In the genomic region with DNA sequence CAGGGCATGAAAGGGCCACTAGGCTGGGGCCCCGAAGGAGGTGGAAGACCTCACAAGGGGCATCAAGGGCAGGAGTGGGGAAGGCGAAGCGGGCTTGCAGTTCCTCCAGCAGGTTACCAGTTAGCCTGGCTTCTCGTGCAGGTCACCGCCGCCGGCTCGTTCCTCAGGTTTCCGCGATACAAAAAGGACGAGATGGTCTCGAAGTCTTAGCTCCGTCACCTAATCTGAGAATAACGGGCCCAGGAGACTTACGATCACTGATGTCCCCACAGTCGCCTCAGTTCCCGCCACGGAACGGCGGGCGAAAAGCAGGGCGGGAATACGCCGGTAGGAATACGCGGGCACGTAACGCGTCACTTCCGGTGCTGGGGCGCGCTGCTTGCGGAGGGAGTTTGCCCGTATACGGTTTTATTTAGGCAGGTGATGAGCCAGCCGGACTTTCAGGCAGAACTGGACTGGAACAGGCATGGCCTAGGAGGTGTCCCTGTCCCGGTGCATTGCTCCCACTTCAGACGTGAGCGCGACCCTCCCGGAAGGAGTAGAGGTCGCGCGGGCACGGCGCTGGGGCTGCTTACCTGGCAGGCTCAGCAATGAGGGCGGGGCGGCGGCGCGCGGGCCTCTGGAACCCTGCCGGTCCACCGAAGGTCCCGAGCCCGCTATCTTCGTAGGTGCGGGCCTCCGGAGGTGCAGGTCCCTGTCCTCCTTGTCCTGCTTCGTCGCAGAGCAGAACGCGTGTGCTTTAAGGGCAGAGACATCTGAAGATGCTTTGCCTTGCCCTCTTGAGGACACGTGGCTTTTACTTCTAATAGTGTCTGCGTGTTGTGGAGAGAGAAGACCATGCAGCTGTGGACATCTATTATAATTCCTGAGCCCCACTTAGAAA, we compare ENCODE assay signal across 8 cellular contexts. TPM values are rescaled to one million over a fixed set of nuclear protein-coding genes. Genes with fewer than 3 reads are reported as not detected.
DNase-seq lines count a peak whose midpoint lies in the region; ATAC-seq, FAIRE-seq and TF ChIP-seq lines count a peak whose summit lies in the region.

A gene with protein sequence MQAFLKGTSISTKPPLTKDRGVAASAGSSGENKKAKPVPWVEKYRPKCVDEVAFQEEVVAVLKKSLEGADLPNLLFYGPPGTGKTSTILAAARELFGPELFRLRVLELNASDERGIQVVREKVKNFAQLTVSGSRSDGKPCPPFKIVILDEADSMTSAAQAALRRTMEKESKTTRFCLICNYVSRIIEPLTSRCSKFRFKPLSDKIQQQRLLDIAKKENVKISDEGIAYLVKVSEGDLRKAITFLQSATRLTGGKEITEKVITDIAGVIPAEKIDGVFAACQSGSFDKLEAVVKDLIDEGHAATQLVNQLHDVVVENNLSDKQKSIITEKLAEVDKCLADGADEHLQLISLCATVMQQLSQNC (minus strand): TSS at position 310 of the 883 bp plus-strand sequence. CDS start 1,769 bp downstream, outside the sequence.

- no peak within 1 kb of the TSS; the same call in none of the 2 replicates for H2BK12ac ChIP-seq in H1 (ENCODE audit: low read depth, low read length)

- H3K4me2 ChIP-seq in H1 (ENCODE audit: insufficient read depth in 1 of 2, low read depth in 2 of 2, low read length in 2 of 2): peak within 1 kb of the TSS; percentile 89 to 91
- peak within 1 kb of the TSS; percentile 73 for H3K4me2 ChIP-seq in mesendoderm (ENCODE audit: low read length)

- H4K8ac ChIP-seq in H1 (ENCODE audit: extremely low read depth, insufficient read depth, low read length) (peak within 1 kb of the TSS; percentile 97; the same call in 1 of the 2 replicates), mesendoderm (ENCODE audit: low read depth, low read length) (peak within 1 kb of the TSS; percentile 43)

- DNase-seq in CD8-positive, alpha-beta T cell: peak; percentile 60 to 91 (median 84)
- DNase-seq in HL-60 (ENCODE audit: low read depth in 1 of 2, low spot score in 1 of 2): peak in 1 of 2 experiments; percentile 89
- peak; percentile 90 for DNase-seq in NOMO-1 treated with DMSO at 0.1 percent for 48 hours (lab: John Stamatoyannopoulos, UW; ENCODE audit: unreplicated experiment)
- DNase-seq in H1 (ENCODE audit: low read depth in 1 of 2, low spot score in 2 of 2): peak in 1 of 2 experiments; percentile 89
- DNase-seq in mesendoderm: peak; percentile 88
- DNase-seq in stimulated activated CD8-positive, alpha-beta memory T cell treated with anti-CD3 and anti-CD28 coated beads, Interleukin-15, amount 100 ng/mL, for 1 hour (ENCODE audit: low read depth): peak; percentile 71

- H2AFZ ChIP-seq in H1 (ENCODE audit: low read length): peak within 1 kb of the TSS; percentile 79

- H3K27ac ChIP-seq in CD8-positive, alpha-beta T cell (ENCODE audit: low read depth, low read length): peak within 1 kb of the TSS; percentile 89
- H3K27ac ChIP-seq in HL-60 (replicated peaks) (peak within 1 kb of the TSS; percentile 89), H1 (ENCODE audit: low read depth, low read length) (peak within 1 kb of the TSS; percentile 97), mesendoderm (ENCODE audit: low read depth, low read length) (peak within 1 kb of the TSS; percentile 14)

- H2BK15ac ChIP-seq in H1 (ENCODE audit: low read length): peak within 1 kb of the TSS; percentile 94; the same call in 1 of the 2 replicates
- H2BK15ac ChIP-seq in mesendoderm (replicated peaks; ENCODE audit: low read depth): no peak within 1 kb of the TSS

- H3K36me3 ChIP-seq in CD8-positive, alpha-beta T cell (ENCODE audit: insufficient read depth, low read length): no peaks in the 10 kb centered on the region
- H3K36me3 ChIP-seq in H1 (ENCODE audit: control insufficient read depth in 2 of 4, insufficient read depth in 4 of 4, low read length in 3 of 4) (peaks cover 4 to 35% (median 16%) of the 10 kb centered on the region in 4 experiments; a peak in 6 of 8 replicates), mesendoderm (ENCODE audit: control insufficient read depth, insufficient read depth, low read length) (no peaks in the 10 kb centered on the region)

- H3K9me3 Mint-ChIP-seq in CD8-positive, alpha-beta T cell: no peaks in the 10 kb centered on the region

- H2AK5ac ChIP-seq in H1 (ENCODE audit: low read depth, low read length) (peak within 1 kb of the TSS; percentile 94; the same call in 1 of the 2 replicates), mesendoderm (ENCODE audit: low read length) (peak within 1 kb of the TSS; percentile 35)

- H3K18ac ChIP-seq in H1 (ENCODE audit: extremely low read depth, low read length) (peak within 1 kb of the TSS; percentile 99), mesendoderm (ENCODE audit: low read length) (peak within 1 kb of the TSS; percentile 31)

- no peak for TF ChIP-seq CTCF in CD8-positive, alpha-beta T cell (IDR thresholded peaks at IDR 0.05)
- TF ChIP-seq CTCF in HL-60 (IDR thresholded peaks at IDR 0.05; ENCODE audit: insufficient read depth, low read length): no peak
- no peak for TF ChIP-seq CTCF in H1 (IDR thresholded peaks at IDR 0.05; ENCODE audit: control extremely low read depth in 1 of 3, insufficient read depth in 1 of 3, low read depth in 1 of 3, low read length in 3 of 3)

- intact Hi-C loops in CD8-positive, alpha-beta T cell (cut with DNase I, micrococcal nuclease): loop anchor here (1.0 to 10.0 kb wide), 8 partner anchors 21 to 1992 kb away; a partner anchor contains a TSS

- H4K91ac ChIP-seq in H1 (replicated peaks; ENCODE audit: insufficient read length, low read length): peak within 1 kb of the TSS; percentile 94

- H3K23me2 ChIP-seq in H1 (ENCODE audit: low read depth, low read length): peaks cover 11% of the 10 kb centered on the region

- peak within 1 kb of the TSS; percentile 92 for H2BK120ac ChIP-seq in H1 (replicated peaks; ENCODE audit: low read depth, low read length)
- H2BK120ac ChIP-seq in mesendoderm (ENCODE audit: low read depth, low read length): no peak within 1 kb of the TSS

- H4K20me1 ChIP-seq in H1 (replicated peaks in 1 of 2; ENCODE audit: control insufficient read depth in 1 of 2, insufficient read depth in 2 of 2, low read length in 2 of 2): no peaks in the 10 kb centered on the region

- no peak within 1 kb of the TSS for H3K14ac ChIP-seq in H1 (ENCODE audit: insufficient read length)

- POLR2A ChIA-PET in CD8-positive, alpha-beta T cell (lab: Charles Lee): interaction anchor here (0.8 to 3.9 kb wide), 5 partner anchors 8 to 33 kb away, joined by 3 to 59 read pairs (median 4); a partner anchor contains a TSS
- POLR2A ChIA-PET in activated CD8-positive, alpha-beta memory T cell treated with anti-CD3 and anti-CD28 coated beads for 36 hours (lab: Charles Lee): interaction anchor here (0.7 to 3.4 kb wide), 6 partner anchors 11 to 222 kb away, joined by 3 to 19 read pairs (median 3); a partner anchor contains a TSS
- POLR2A ChIA-PET in H1 (lab: Charles Lee; ENCODE audit: partially characterized antibody): interaction anchor here (0.6 to 12.4 kb wide), 14 partner anchors 8 to 237 kb away, joined by 3 to 166 read pairs (median 8); a partner anchor contains a TSS

- H3K4me3 ChIP-seq in CD8-positive, alpha-beta T cell (ENCODE audit: low read depth, low read length): peak within 1 kb of the TSS; percentile 81
- H3K4me3 ChIP-seq in HL-60 (replicated peaks; ENCODE audit: insufficient read depth, low read length): peak within 1 kb of the TSS; percentile 66
- peak within 1 kb of the TSS; percentile 72 to 97 (median 82) for H3K4me3 ChIP-seq in H1 (ENCODE audit: extremely low read depth in 1 of 4, insufficient read depth in 2 of 4, low read depth in 3 of 4, low read length in 4 of 4)
- peak within 1 kb of the TSS; percentile 84 for H3K4me3 ChIP-seq in mesendoderm (ENCODE audit: low read length)

- peaks cover 23% of the 10 kb centered on the region for H3K4me1 ChIP-seq in CD8-positive, alpha-beta T cell (ENCODE audit: insufficient read depth, low read length)
- H3K4me1 ChIP-seq in H1 (replicated peaks in 1 of 4; ENCODE audit: control insufficient read depth in 3 of 4, insufficient read depth in 4 of 4, low read length in 3 of 4) (peaks cover 0 to 9% (median 3%) of the 10 kb centered on the region in 4 experiments; a peak in 3 of 7 replicates), mesendoderm (ENCODE audit: control insufficient read depth, low read depth, low read length) (peaks cover 3% of the 10 kb centered on the region)

- H3K27me3 Mint-ChIP-seq in CD8-positive, alpha-beta T cell (ENCODE audit: low read depth): no peaks in the 10 kb centered on the region

- H3K79me1 ChIP-seq in H1 (ENCODE audit: low read depth, low read length) (peaks cover 2% of the 10 kb centered on the region; the same call in 1 of the 2 replicates), mesendoderm (ENCODE audit: low read length) (peaks cover 2% of the 10 kb centered on the region)

- H2BK20ac ChIP-seq in H1 (ENCODE audit: low read length): 0 out of 2 replicates have a peak within 1 kb of the TSS, but pooled peaks have one; percentile 72

- H4K5ac ChIP-seq in H1 (ENCODE audit: insufficient read length, low read depth, low read length): peak within 1 kb of the TSS; percentile 97
- H4K5ac ChIP-seq in mesendoderm (ENCODE audit: low read length): peak within 1 kb of the TSS; percentile 81

- TF ChIP-seq EP300 in H1 (IDR thresholded peaks at IDR 0.05; ENCODE audit: borderline replicate concordance in 1 of 2, low read depth in 2 of 2, low read length in 2 of 2): no peak; a peak in 1 of 3 replicates

- H2BK5ac ChIP-seq in H1 (ENCODE audit: low read depth, low read length): peak within 1 kb of the TSS; percentile 97
- H2BK5ac ChIP-seq in mesendoderm (ENCODE audit: low read length): peak within 1 kb of the TSS; percentile 86

- CTCF ChIA-PET in CD8-positive, alpha-beta T cell (lab: Charles Lee): interaction anchor here (1.2 to 2.2 kb wide), 5 partner anchors 9 to 831 kb away, joined by 3 to 14 read pairs (median 5); no protein-coding TSS in a partner anchor
- CTCF ChIA-PET in activated CD8-positive, alpha-beta memory T cell treated with anti-CD3 and anti-CD28 coated beads for 36 hours (lab: Charles Lee): interaction anchor here (0.9 to 3.3 kb wide), 3 partner anchors 15 to 189 kb away, joined by 3 to 10 read pairs (median 4); no protein-coding TSS in a partner anchor
- CTCF ChIA-PET in H1 (lab: Charles Lee; ENCODE audit: partially characterized antibody): interaction anchor here (1.0 to 2.0 kb wide), 2 partner anchors 13 to 15 kb away, joined by 7 to 10 read pairs; no protein-coding TSS in a partner anchor

- H3K79me2 ChIP-seq in H1 (ENCODE audit: control insufficient read depth in 1 of 2, insufficient read depth in 2 of 2, low read length in 2 of 2) (peaks cover 0 to 22% of the 10 kb centered on the region in 2 experiments; a peak in 2 of 4 replicates), mesendoderm (ENCODE audit: control insufficient read depth, insufficient read depth, low read length) (peaks cover 9% of the 10 kb centered on the region)

- peak within 1 kb of the TSS; percentile 89 for H3K4ac ChIP-seq in H1 (replicated peaks; ENCODE audit: insufficient read length, low read depth, low read length)
- H3K4ac ChIP-seq in mesendoderm (ENCODE audit: low read depth, low read length): peak within 1 kb of the TSS; percentile 93

- H3K9ac ChIP-seq in H1 (replicated peaks in 1 of 4; ENCODE audit: extremely low read depth in 1 of 4, low read depth in 3 of 4, low read length in 3 of 4): peak within 1 kb of the TSS; percentile 95 to 97 (median 95)
- peak within 1 kb of the TSS; percentile 96 for H3K9ac ChIP-seq in mesendoderm (ENCODE audit: low read length)

- no peak within 1 kb of the TSS for H3K23ac ChIP-seq in H1 (ENCODE audit: insufficient read length)
- no peak within 1 kb of the TSS for H3K23ac ChIP-seq in mesendoderm (ENCODE audit: low read length)

- WGBS in H1 (ENCODE audit: extremely low coverage in 1 of 2, insufficient coverage in 1 of 2, insufficient read length in 1 of 2, insufficient replicate concordance in 2 of 2, low coverage in 1 of 2, low lambda C conversion rate in 2 of 2, missing lambda C conversion rate in 1 of 2), 2 experiments: 2% methylated on average over 65 of the region's 65 CpGs; no CpG with 5 or more reads in 1 of the 2 experiments
- no CpG with 5 or more reads among the region's 65 CpGs for WGBS in mesendoderm (ENCODE audit: extremely low coverage, insufficient coverage, low lambda C conversion rate)

- peak within 1 kb of the TSS; percentile 97 for H3K4me3 Mint-ChIP-seq in CD8-positive, alpha-beta T cell

- peak within 1 kb of the TSS; percentile 97 for H3K56ac ChIP-seq in H1 (replicated peaks; ENCODE audit: insufficient read length, low read depth, low read length)
- peak within 1 kb of the TSS; percentile 98 for H3K56ac ChIP-seq in mesendoderm (ENCODE audit: low read length)

- no peak for FAIRE-seq in H1 (lab: Jason Lieb, UNC)

- H3K4me1 Mint-ChIP-seq in CD8-positive, alpha-beta T cell (ENCODE audit: low read depth): peaks cover 22% of the 10 kb centered on the region

- H3K27me3 ChIP-seq in CD8-positive, alpha-beta T cell (ENCODE audit: insufficient read depth, low read length): no peaks in the 10 kb centered on the region
- H3K27me3 ChIP-seq in HL-60 (ENCODE audit: insufficient read depth, poor library complexity, severe bottlenecking): no peaks in the 10 kb centered on the region
- no peaks in the 10 kb centered on the region for H3K27me3 ChIP-seq in H1 (replicated peaks in 1 of 4; ENCODE audit: control insufficient read depth in 3 of 4, extremely low read depth in 1 of 4, insufficient read depth in 3 of 4, low read length in 3 of 4)
- H3K27me3 ChIP-seq in mesendoderm (ENCODE audit: insufficient read depth, low read length, poor library complexity): no peaks in the 10 kb centered on the region

- peak within 1 kb of the TSS; percentile 97 for H3K27ac Mint-ChIP-seq in CD8-positive, alpha-beta T cell

- peak; percentile 86 for ATAC-seq in CD8-positive, alpha-beta T cell
- peak; percentile 82 for ATAC-seq in GM19467 (IDR thresholded peaks at IDR 0.05; ENCODE audit: unreplicated experiment)

- TF ChIP-seq POLR2A in H1 (IDR thresholded peaks at IDR 0.05; ENCODE audit: control extremely low read depth in 1 of 2, low read depth in 2 of 2, low read length in 2 of 2): peak; percentile 67 to 96

- peak; percentile 0 to 1; a peak in 1 of 4 replicates for TF ChIP-seq RAD21 in H1 (IDR thresholded peaks at IDR 0.05 in 1 of 2, conservative IDR thresholded peaks at IDR 0.05 in 1 of 2; ENCODE audit: low read depth in 2 of 2, low read length in 2 of 2)

- peaks cover 17% of the 10 kb centered on the region for H3K36me3 Mint-ChIP-seq in CD8-positive, alpha-beta T cell

- H3K9me3 ChIP-seq in CD8-positive, alpha-beta T cell (ENCODE audit: low read length): no peaks in the 10 kb centered on the region
- no peaks in the 10 kb centered on the region for H3K9me3 ChIP-seq in H1 (ENCODE audit: insufficient read depth in 2 of 2, low read depth in 1 of 2, low read length in 1 of 2)

RNA-seq across cellular contexts. Expression of the gene that starts here (rescaled TPM):
- total RNA-seq in CD8-positive, alpha-beta T cell: 10 to 100 TPM; 12.7 to 13.9 TPM
- 100 to 1,000 TPM; 115 to 120 TPM for total RNA-seq in activated CD8-positive, alpha-beta memory T cell treated with anti-CD3 and anti-CD28 coated beads for 36 hours
- total RNA-seq in H1 (2021; fragmentation: NEBNext Ultra II Directional; extraction: Animal tissue kit (Norgen Biotek cat#: 25700)): 86.9 and 100 TPM in 2 replicates
- polyA plus RNA-seq in H1 (2011; rRNA removed): 17.5 and 21.8 TPM in 2 replicates
- polyA plus RNA-seq in H1 (2011; cell fraction: cytosol; rRNA removed): 49.9 TPM
- 31.1 TPM for polyA plus RNA-seq in H1 (2011; cell fraction: nucleus; rRNA removed)
- polyA plus RNA-seq in H1 (2012, experiment 1 of 2): 96.9 to 123 TPM (median 107 TPM) in 4 replicates
- 26.1 TPM for polyA plus RNA-seq in H1 (2012, experiment 2 of 2)
- 79.6 TPM for polyA plus RNA-seq in H1 (2013, experiment 1 of 2)
- 77.3 TPM for polyA plus RNA-seq in H1 (2013, experiment 2 of 2)
- 21.4 and 22.1 TPM in 2 replicates for polyA minus RNA-seq in H1 (2011; rRNA and poly(A)+ RNA removed)
- 21.3 TPM for polyA minus RNA-seq in H1 (2011; cell fraction: cytosol; rRNA and poly(A)+ RNA removed)
- 32.2 TPM for polyA minus RNA-seq in H1 (2011; cell fraction: nucleus; rRNA and poly(A)+ RNA removed)
- polyA plus RNA-seq in mesendoderm (2013, experiment 1 of 2): 79.0 TPM
- 77.1 TPM for polyA plus RNA-seq in mesendoderm (2013, experiment 2 of 2)

Comparison
In these comparisons a context has a peak if more than half of its experiments do, and no peak if none do; other contexts are left out.
1. H3K27ac ChIP-seq: peak in every context shown above with its lines; median percentile 97 in H1; 89 in CD8-positive, alpha-beta T cell; 89 in HL-60; 14 in mesendoderm.